ENCODE assay signal across 1 cellular context in genomic region chr4:78684196-78685079, GRCh38.
TF ChIP-seq lines count a peak whose summit lies in the region.

No MANE protein-coding gene starts in this region.

TF ChIP-seq in IMR-90, 13 proteins besides CTCF, POLR2A, EP300 and RAD21 (continued from another document):
- no peak for TF ChIP-seq ELK1 (IDR thresholded peaks at IDR 0.05; ENCODE audit: borderline replicate concordance, low read depth, low read length)
TF ChIP-seq in IMR-90: peak in this region for 0.
